ENCODE assay signal across 1 cellular context in genomic region chr20:53409177-53409576, GRCh38.
TF ChIP-seq lines count a peak whose summit lies in the region.

No MANE protein-coding gene starts in this region.

TF ChIP-seq in HepG2, 621 proteins besides CTCF, POLR2A, EP300 and RAD21 (continued from another document):
- no peak for TF ChIP-seq RERE (CRISPR knock-in tag; IDR thresholded peaks at IDR 0.05; ENCODE audit: low read depth)
- TF ChIP-seq ZSCAN25 (CRISPR knock-in tag; IDR thresholded peaks at IDR 0.05), result no peak
- TF ChIP-seq RXRA (CRISPR knock-in tag; IDR thresholded peaks at IDR 0.05), result no peak
- TF ChIP-seq ZNF547 (CRISPR knock-in tag; IDR thresholded peaks at IDR 0.05), result no peak
- no peak for TF ChIP-seq HHEX (CRISPR knock-in tag; IDR thresholded peaks at IDR 0.05)
- TF ChIP-seq ZFAT (CRISPR knock-in tag; conservative IDR thresholded peaks at IDR 0.05), result no peak
